8 cellular contexts compared by ENCODE assay signal in genomic region chr4:143513314-143514211, GRCh38. TPM values are rescaled to one million over a fixed set of nuclear protein-coding genes. Genes with fewer than 3 reads are reported as not detected.
DNase-seq lines count a peak whose midpoint lies in the region; ATAC-seq and TF ChIP-seq lines count a peak whose summit lies in the region.

SMARCA5 (plus strand) TSS chr4:143513702; CDS start chr4:143513925, 223 bp downstream.

- DNase-seq in NCI-H1694 treated with DMSO at 0.1 percent for 48 hours (lab: John Stamatoyannopoulos, UW), result peak; percentile 92
- peak; percentile 89 to 94 (median 90) for DNase-seq in T-helper 17 cell
- DNase-seq in amygdala (lab: John Stamatoyannopoulos, UW), result peak; percentile 27 to 99 (median 93)
- DNase-seq in left ventricle myocardium inferior, result peak; percentile 96
- DNase-seq in progenitor cell of endocrine pancreas (ENCODE audit: low spot score, unreplicated experiment), result peak; percentile 87
- DNase-seq in ureter (ENCODE audit: low spot score), result peak; percentile 97

- H3K4me3 ChIP-seq in left ventricle myocardium inferior, result peak within 1 kb of the TSS; percentile 92

- TF ChIP-seq CTCF in left ventricle myocardium inferior (IDR thresholded peaks at IDR 0.05; ENCODE audit: borderline replicate concordance) (no peak), progenitor cell of endocrine pancreas (IDR thresholded peaks at IDR 0.05; ENCODE audit: unreplicated experiment) (no peak)

- H3K27me3 ChIP-seq in left ventricle myocardium inferior (ENCODE audit: low read depth), result no peaks in the 10 kb centered on the region

- no peaks in the 10 kb centered on the region for H3K9me3 ChIP-seq in T-helper 17 cell (ENCODE audit: control insufficient read depth, low read length, poor library complexity, severe bottlenecking)
- H3K9me3 ChIP-seq in left ventricle myocardium inferior (replicated peaks), result peaks cover 3% of the 10 kb centered on the region

- H3K27ac Mint-ChIP-seq in T-helper 17 cell, result peak within 1 kb of the TSS; percentile 98
- H3K27ac Mint-ChIP-seq in progenitor cell of endocrine pancreas, result peak within 1 kb of the TSS; percentile 98

- H3K4me3 Mint-ChIP-seq in T-helper 17 cell, result peak within 1 kb of the TSS; percentile 97
- peak within 1 kb of the TSS; percentile 89 for H3K4me3 Mint-ChIP-seq in progenitor cell of endocrine pancreas (ENCODE audit: low read depth)

- ATAC-seq in HG02885 (IDR thresholded peaks at IDR 0.05; ENCODE audit: poor library complexity, unreplicated experiment) (peak; percentile 84), T-helper 17 cell (peak; percentile 87)

- H3K4me1 Mint-ChIP-seq in T-helper 17 cell, result peaks cover 24% of the 10 kb centered on the region
- H3K4me1 Mint-ChIP-seq in progenitor cell of endocrine pancreas (ENCODE audit: low read depth), result peaks cover 18% of the 10 kb centered on the region

- H3K27ac ChIP-seq in left ventricle myocardium inferior (replicated peaks), result peak within 1 kb of the TSS; percentile 98

- peaks cover 14% of the 10 kb centered on the region for H3K36me3 ChIP-seq in left ventricle myocardium inferior

- peak; percentile 72 for TF ChIP-seq POLR2A in GM15510 (IDR thresholded peaks at IDR 0.05; ENCODE audit: borderline replicate concordance, extremely low read depth, insufficient read length)

- intact Hi-C loops in left ventricle myocardium inferior (cut with micrococcal nuclease), result no loop called here

- peaks cover 56% of the 10 kb centered on the region for H3K4me1 ChIP-seq in left ventricle myocardium inferior

- H3K27me3 Mint-ChIP-seq in T-helper 17 cell (peaks cover 6% of the 10 kb centered on the region), progenitor cell of endocrine pancreas (no peaks in the 10 kb centered on the region)

- H3K36me3 Mint-ChIP-seq in T-helper 17 cell (ENCODE audit: low read depth) (no peaks in the 10 kb centered on the region), progenitor cell of endocrine pancreas (ENCODE audit: insufficient read depth) (peaks cover 8% of the 10 kb centered on the region)

- H3K9me3 Mint-ChIP-seq in progenitor cell of endocrine pancreas (ENCODE audit: low read depth), result no peaks in the 10 kb centered on the region

RNA-seq across cellular contexts. Expression of gene SMARCA5, which starts in this region (rescaled TPM):
- 10 to 100 TPM; 64.1 to 66.3 TPM for total RNA-seq in T-helper 17 cell
- total RNA-seq in left ventricle myocardium inferior, result 36.0 TPM
- 86.2 and 88.7 TPM in 2 replicates for total RNA-seq in progenitor cell of endocrine pancreas
- 44.4 TPM for total RNA-seq in ureter

Comparison
In these comparisons a context has a peak if more than half of its experiments do, and no peak if none do; other contexts are left out.
1. Peak in every context shown above with its lines: DNase-seq, ATAC-seq, H3K4me3 ChIP-seq and H3K27ac ChIP-seq.